ENCODE assay signal across 18 cellular contexts in genomic region chr4:160403066-160403465, GRCh38.
DNase-seq lines count a peak whose midpoint lies in the region; TF ChIP-seq lines count a peak whose summit lies in the region.
"Had no signal": no experiment of that assay in that cellular context is flagged by ENCODE, and none has a peak within 500 bp of the region (broad histone marks: within the 10 kb centered on the region; RNA-seq: fewer than 3 reads in every experiment).

No MANE protein-coding gene starts in this region.

- no peak overlapping the region for H3K4me3 Mint-ChIP-seq in endodermal cell
- H3K4me3 Mint-ChIP-seq: CD4-positive, CD25-positive, alpha-beta regulatory T cell; GM23338; H9 had no signal

- no peak overlapping the region for H3K4me3 ChIP-seq in endodermal cell (ENCODE audit: low read length)
- no peak overlapping the region for H3K4me3 ChIP-seq in trophoblast cell (ENCODE audit: low read depth, low read length)
- H3K4me3 ChIP-seq: BLaER1 treated with 17β-estradiol and CSF1 and Interleukin-3, amounts not matched to agents 10 nM and 100 nM; GM23338 had no signal

- peaks cover 3% of the 10 kb centered on the region for H3K9me3 Mint-ChIP-seq in endodermal cell
- H3K9me3 Mint-ChIP-seq: H9 had no signal

- H3K4me1 Mint-ChIP-seq in endodermal cell, result no peaks in the 10 kb centered on the region
- H3K4me1 Mint-ChIP-seq: CD4-positive, CD25-positive, alpha-beta regulatory T cell had no signal

- no peak for TF ChIP-seq CTCF in endodermal cell (conservative IDR thresholded peaks at IDR 0.05)

- peak overlapping the region; percentile 17 for H3K14ac ChIP-seq in trophoblast cell (ENCODE audit: low read length)

- no peak for TF ChIP-seq POLR2A in erythroblast (IDR thresholded peaks at IDR 0.05; ENCODE audit: low read length)

- H3K36me3 ChIP-seq in endodermal cell (ENCODE audit: control insufficient read depth, insufficient read depth, low read length), result no peaks in the 10 kb centered on the region
- H3K36me3 ChIP-seq in trophoblast cell (ENCODE audit: control insufficient read depth in 1 of 2, insufficient read depth in 2 of 2, low read length in 2 of 2), result no peaks in the 10 kb centered on the region
- H3K36me3 ChIP-seq: BLaER1 treated with 17β-estradiol and CSF1 and Interleukin-3, amounts not matched to agents 10 nM and 100 nM had no signal

- H3K4ac ChIP-seq in trophoblast cell (ENCODE audit: low read depth, low read length), result no peak overlapping the region

- H3K9me3 ChIP-seq in endodermal cell (ENCODE audit: control insufficient read depth, low read length), result peaks cover 10% of the 10 kb centered on the region
- H3K9me3 ChIP-seq in trophoblast cell (ENCODE audit: insufficient read depth, low read depth, low read length), result no peaks in the 10 kb centered on the region

- H4K91ac ChIP-seq in trophoblast cell (ENCODE audit: low read depth, low read length), result no peak overlapping the region

- H3K4me2 ChIP-seq in trophoblast cell (ENCODE audit: low read length), result no peak overlapping the region
- H3K4me2 ChIP-seq: BLaER1 treated with 17β-estradiol and CSF1 and Interleukin-3, amounts not matched to agents 10 nM and 100 nM; GM23338 had no signal

- no peaks in the 10 kb centered on the region for H3K27me3 ChIP-seq in endodermal cell (ENCODE audit: control insufficient read depth, insufficient read depth, low read length, poor library complexity, severe bottlenecking)
- no peaks in the 10 kb centered on the region for H3K27me3 ChIP-seq in trophoblast cell (ENCODE audit: insufficient read depth, low read length)
- H3K27me3 ChIP-seq: BLaER1 treated with 17β-estradiol and CSF1 and Interleukin-3, amounts not matched to agents 10 nM and 100 nM had no signal

- no peak overlapping the region for H2BK5ac ChIP-seq in trophoblast cell (ENCODE audit: low read depth, low read length, poor library complexity)

- no peak overlapping the region for H3K18ac ChIP-seq in trophoblast cell (ENCODE audit: low read length)

- H3K27ac ChIP-seq in endodermal cell (ENCODE audit: low read depth, low read length) (no peak overlapping the region), trophoblast cell (ENCODE audit: low read depth, low read length) (no peak overlapping the region)
- H3K27ac ChIP-seq: BLaER1 treated with 17β-estradiol and CSF1 and Interleukin-3, amounts not matched to agents 10 nM and 100 nM had no signal

- H3K4me1 ChIP-seq in endodermal cell (ENCODE audit: control insufficient read depth, insufficient read depth, low read length), result no peaks in the 10 kb centered on the region
- H3K4me1 ChIP-seq in trophoblast cell (ENCODE audit: control insufficient read depth in 1 of 2, insufficient read depth in 2 of 2, low read length in 2 of 2), result peaks cover 4 to 7% of the 10 kb centered on the region in 2 experiments
- H3K4me1 ChIP-seq: BLaER1 treated with 17β-estradiol and CSF1 and Interleukin-3, amounts not matched to agents 10 nM and 100 nM had no signal

- no peak overlapping the region for H4K12ac ChIP-seq in trophoblast cell (ENCODE audit: low read depth, low read length)

- no peak overlapping the region for H3K9ac ChIP-seq in endodermal cell (ENCODE audit: extremely low read depth, low read length, poor library complexity, severe bottlenecking)
- no peak overlapping the region for H3K9ac ChIP-seq in trophoblast cell (ENCODE audit: low read length)
- H3K9ac ChIP-seq: BLaER1 treated with 17β-estradiol and CSF1 and Interleukin-3, amounts not matched to agents 10 nM and 100 nM had no signal

- peaks cover 8% of the 10 kb centered on the region for H3K79me1 ChIP-seq in trophoblast cell (ENCODE audit: low read length)

- peak overlapping the region; percentile 58 for H2BK120ac ChIP-seq in trophoblast cell (ENCODE audit: insufficient read depth, low read length, poor library complexity)

- H3K36me3 Mint-ChIP-seq in endodermal cell (ENCODE audit: low read depth), result no peaks in the 10 kb centered on the region
- H3K36me3 Mint-ChIP-seq: CD4-positive, CD25-positive, alpha-beta regulatory T cell had no signal

- no peak overlapping the region for H3K27ac Mint-ChIP-seq in endodermal cell
- H3K27ac Mint-ChIP-seq: CD4-positive, CD25-positive, alpha-beta regulatory T cell; GM23338; H9 had no signal

- H2BK12ac ChIP-seq in trophoblast cell (ENCODE audit: low read length), result peak overlapping the region; percentile 55

- no peaks in the 10 kb centered on the region for H3K79me2 ChIP-seq in trophoblast cell (ENCODE audit: control insufficient read depth, insufficient read depth, low read length, poor library complexity)

- H2AK5ac ChIP-seq in trophoblast cell (ENCODE audit: low read length), result peak overlapping the region; percentile 47

- H3K23ac ChIP-seq in trophoblast cell (ENCODE audit: low read length), result no peak overlapping the region

- H2AFZ ChIP-seq in trophoblast cell (ENCODE audit: insufficient read depth, low read length, poor library complexity), result no peak overlapping the region
- H2AFZ ChIP-seq: GM23338 had no signal

- H3K27me3 Mint-ChIP-seq in endodermal cell (ENCODE audit: insufficient read depth), result no peaks in the 10 kb centered on the region

- DNase-seq in DMS 273 treated with DMSO at 0.1 percent for 48 hours (lab: John Stamatoyannopoulos, UW) (peak; percentile 24), NCI-H69 (lab: John Stamatoyannopoulos, UW) (peak; percentile 72), endodermal cell (peak; percentile 44), trophoblast cell (no peak), NCI-H2196 treated with DMSO at 0.1 percent for 48 hours (lab: John Stamatoyannopoulos, UW; ENCODE audit: unreplicated experiment) (no peak), SIG-M5 treated with dmso at 0.1 percent for 504 hours (lab: John Stamatoyannopoulos, UW; ENCODE audit: unreplicated experiment) (no peak), erythroblast (lab: John Stamatoyannopoulos, UW) (no peak)
- DNase-seq in activated CD4-positive, alpha-beta T cell treated with anti-CD3 and anti-CD28 coated beads for 1 hour, result no peak
- DNase-seq: 8988T; Calu3; CD4-positive, CD25-positive, alpha-beta regulatory T cell; DMS153; DMS79 treated with DMSO at 0.1 percent for 48 hours; EL; GDM1; H9 had no signal

- H4K8ac ChIP-seq in trophoblast cell (ENCODE audit: low read depth, low read length), result no peak overlapping the region

- 87 to 92% methylated on average over 1 to 2 of the region's 2 CpGs for WGBS in endodermal cell (ENCODE audit: insufficient coverage in 1 of 2, insufficient read length in 1 of 2), 2 experiments
- whole genome bisulfite sequencing in trophoblast cell (ENCODE audit: extremely low coverage, insufficient coverage, insufficient read length), result no CpG with 5 or more reads among the region's 2 CpGs

Comparison
In these comparisons a context has a peak if more than half of its experiments do, and no peak if none do; other contexts are left out.
1. DNase-seq: peak in DMS 273 treated with DMSO at 0.1 percent for 48 hours (single experiment), NCI-H69 (single experiment) and endodermal cell (single experiment); none in trophoblast cell (0 of 2), NCI-H2196 treated with DMSO at 0.1 percent for 48 hours (single experiment), activated CD4-positive, alpha-beta T cell treated with anti-CD3 and anti-CD28 coated beads for 1 hour (single experiment), SIG-M5 treated with dmso at 0.1 percent for 504 hours (single experiment) and erythroblast (0 of 2).